19 cellular contexts compared by ENCODE assay signal in the genomic region with DNA sequence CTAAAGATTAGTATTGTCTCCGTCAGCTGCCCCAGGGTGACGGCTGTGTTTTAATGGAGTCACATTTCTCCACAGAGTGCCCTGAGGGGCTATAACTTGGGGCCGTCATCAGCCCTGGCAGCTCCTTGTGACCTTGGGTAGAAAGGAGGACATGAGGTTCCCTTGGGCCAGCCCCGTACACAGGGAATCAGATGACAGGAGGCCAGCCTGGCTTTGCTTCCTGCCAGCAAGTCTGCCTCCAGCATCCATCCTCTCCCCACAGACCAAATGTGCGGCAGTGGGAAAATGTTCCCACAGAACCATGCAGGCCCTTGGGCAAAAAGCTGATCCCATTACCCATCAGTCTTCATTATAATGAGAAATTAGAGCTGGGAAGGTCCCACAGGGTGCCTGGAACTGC.
DNase-seq lines count a peak whose midpoint lies in the region; ATAC-seq, FAIRE-seq and TF ChIP-seq lines count a peak whose summit lies in the region.
"Had no signal": no experiment of that assay in that cellular context is flagged by ENCODE, and none has a peak within 500 bp of the region (broad histone marks: within the 10 kb centered on the region; RNA-seq: fewer than 3 reads in every experiment).

No MANE protein-coding gene starts in this region.

- no peak overlapping the region for H3K4me3 ChIP-seq in BE2C (ENCODE audit: low read depth, low read length)
- no peak overlapping the region for H3K4me3 ChIP-seq in pancreas
- H3K4me3 ChIP-seq in left ventricle myocardium inferior, result no peak overlapping the region
- H3K4me3 ChIP-seq: BLaER1 treated with 17β-estradiol and CSF1 and Interleukin-3, amounts not matched to agents 10 nM and 100 nM; GM23248; K562 had no signal

- no peak overlapping the region for H3K4me2 ChIP-seq in H9 (ENCODE audit: insufficient read depth, insufficient read length, low read length)
- H3K4me2 ChIP-seq: BLaER1 treated with 17β-estradiol and CSF1 and Interleukin-3, amounts not matched to agents 10 nM and 100 nM had no signal

- H3K4me1 ChIP-seq in BE2C (peaks cover 3% of the 10 kb centered on the region), H9 (ENCODE audit: insufficient read depth, low read length) (no peaks in the 10 kb centered on the region), pancreas (no peaks in the 10 kb centered on the region), left ventricle myocardium inferior (no peaks in the 10 kb centered on the region)
- H3K4me1 ChIP-seq: BLaER1 treated with 17β-estradiol and CSF1 and Interleukin-3, amounts not matched to agents 10 nM and 100 nM had no signal

- H3K4ac ChIP-seq in H9 (ENCODE audit: low read depth, low read length), result no peak overlapping the region

- no peaks in the 10 kb centered on the region for H3K23me2 ChIP-seq in H9 (ENCODE audit: insufficient read length, low read depth, low read length, poor library complexity, severe bottlenecking)

- H3K4me1 Mint-ChIP-seq in H9, result no peaks in the 10 kb centered on the region; a peak in 1 of 4 replicates

- no peak overlapping the region for H3K18ac ChIP-seq in H9 (ENCODE audit: insufficient read length, low read depth, low read length)

- H2AK5ac ChIP-seq in H9 (ENCODE audit: insufficient read length, low read length), result no peak overlapping the region

- H2BK5ac ChIP-seq in H9 (ENCODE audit: insufficient read length, low read length), result no peak overlapping the region

- H3K36me3 ChIP-seq in BE2C, result no peaks in the 10 kb centered on the region
- H3K36me3 ChIP-seq in pancreas, result no peaks in the 10 kb centered on the region
- H3K36me3 ChIP-seq in left ventricle myocardium inferior, result no peaks in the 10 kb centered on the region
- H3K36me3 ChIP-seq: BLaER1 treated with 17β-estradiol and CSF1 and Interleukin-3, amounts not matched to agents 10 nM and 100 nM had no signal

- H4K91ac ChIP-seq in H9 (ENCODE audit: insufficient read length, low read depth, low read length), result no peak overlapping the region

- H3K27me3 ChIP-seq in BE2C (no peaks in the 10 kb centered on the region), H9 (ENCODE audit: insufficient read depth, low read length) (no peaks in the 10 kb centered on the region), pancreas (no peaks in the 10 kb centered on the region), left ventricle myocardium inferior (ENCODE audit: low read depth) (peaks cover 19% of the 10 kb centered on the region)
- H3K27me3 ChIP-seq: BLaER1 treated with 17β-estradiol and CSF1 and Interleukin-3, amounts not matched to agents 10 nM and 100 nM had no signal

- in situ Hi-C loops in SK-MEL-5 (cut with HindIII; ENCODE audit: low pct_unique_long_range_greater_than_20kb, low sequenced_read_pairs), result no loop called here

- no peak overlapping the region for H3K9ac ChIP-seq in H9 (ENCODE audit: extremely low read depth, insufficient read length, low read length)
- H3K9ac ChIP-seq: BLaER1 treated with 17β-estradiol and CSF1 and Interleukin-3, amounts not matched to agents 10 nM and 100 nM; GM23248 had no signal

- TF ChIP-seq CTCF in BE2C (IDR thresholded peaks at IDR 0.05; ENCODE audit: low read depth, low read length), result no peak
- TF ChIP-seq CTCF in H9 (conservative IDR thresholded peaks at IDR 0.05), result no peak
- no peak for TF ChIP-seq CTCF in pancreas (IDR thresholded peaks at IDR 0.05)
- TF ChIP-seq CTCF in left ventricle myocardium inferior (IDR thresholded peaks at IDR 0.05; ENCODE audit: borderline replicate concordance), result no peak

- no peak overlapping the region for H3K56ac ChIP-seq in H9 (ENCODE audit: insufficient read length, low read depth, low read length)

- no peaks in the 10 kb centered on the region; the same call in none of the 2 replicates for H3K27me3 Mint-ChIP-seq in H9 (ENCODE audit: low read depth)

- H3K9me3 Mint-ChIP-seq in H9, result no peaks in the 10 kb centered on the region
- H3K9me3 Mint-ChIP-seq: CD8-positive, alpha-beta T cell had no signal

- H3K27ac ChIP-seq in H9 (ENCODE audit: insufficient read length, low read depth, low read length) (no peak overlapping the region), pancreas (no peak overlapping the region), left ventricle myocardium inferior (replicated peaks) (no peak overlapping the region)
- H3K27ac ChIP-seq: BLaER1 treated with 17β-estradiol and CSF1 and Interleukin-3, amounts not matched to agents 10 nM and 100 nM; GM23248 had no signal

- H3K23ac ChIP-seq in H9 (ENCODE audit: insufficient read length, low read depth, low read length), result no peak overlapping the region

- no CpG with 5 or more reads among the region's 5 CpGs for WGBS in H9 (ENCODE audit: extremely low coverage, insufficient read length, low lambda C conversion rate)
- 76% methylated on average over 5 of the region's 5 CpGs for WGBS in pancreas, 2 donors

- no peak overlapping the region for H2BK15ac ChIP-seq in H9 (ENCODE audit: low read depth, low read length)

- peak overlapping the region; percentile 49; the same call in 1 of the 2 replicates for H3K14ac ChIP-seq in H9 (ENCODE audit: insufficient read depth, low read length)

- no peak overlapping the region for H2BK120ac ChIP-seq in H9 (ENCODE audit: low read depth, low read length, poor library complexity, severe bottlenecking)

- FAIRE-seq in pancreas (lab: Jason Lieb, UNC), result no peak
- FAIRE-seq: GM19239, HTR-8/SVneo, K562 had no signal

- H3T11ph ChIP-seq in H9 (ENCODE audit: low read length), result no peak overlapping the region

- H4K20me1 ChIP-seq in H9 (ENCODE audit: control insufficient read depth, insufficient read depth, insufficient read length), result no peaks in the 10 kb centered on the region
- H4K20me1 ChIP-seq: BLaER1 treated with 17β-estradiol and CSF1 and Interleukin-3, amounts not matched to agents 10 nM and 100 nM had no signal

- no peaks in the 10 kb centered on the region for H3K79me1 ChIP-seq in H9 (ENCODE audit: insufficient read depth, low read depth, low read length, poor library complexity, severe bottlenecking)

- no peak overlapping the region for H3K27ac Mint-ChIP-seq in H9
- H3K27ac Mint-ChIP-seq: CD8-positive, alpha-beta T cell had no signal

- H2BK12ac ChIP-seq in H9 (ENCODE audit: insufficient read length, low read depth, low read length), result no peak overlapping the region

- H3K36me3 Mint-ChIP-seq in H9 (ENCODE audit: insufficient read depth in 1 of 3, low read depth in 3 of 3), result no peaks in the 10 kb centered on the region
- H3K36me3 Mint-ChIP-seq: CD8-positive, alpha-beta T cell had no signal

- no peaks in the 10 kb centered on the region for H3K79me2 ChIP-seq in H9 (ENCODE audit: insufficient read depth, low read length)

- DNase-seq in BE2C (peak; percentile 52), H9 (no peak), SK-MEL-5 (ENCODE audit: low read depth, low spot score) (peak; percentile 36), left kidney (ENCODE audit: low read depth, low spot score) (peak; percentile 20), DMS 273 (lab: John Stamatoyannopoulos, UW; ENCODE audit: unreplicated experiment) (no peak), pancreas (no peak), left ventricle myocardium inferior (no peak)
- DNase-seq: 8988T; CD8-positive, alpha-beta T cell; COR-L47; GF-D8; GM23248; HCEC 1CT; IMR-90 had no signal

- no peak overlapping the region for H3K4me3 Mint-ChIP-seq in H9
- H3K4me3 Mint-ChIP-seq: CD8-positive, alpha-beta T cell had no signal

- H4K8ac ChIP-seq in H9 (replicated peaks; ENCODE audit: insufficient read length, low read depth, low read length), result no peak overlapping the region

- no peak overlapping the region for H2BK20ac ChIP-seq in H9 (ENCODE audit: low read depth, low read length, poor library complexity, severe bottlenecking)

- intact Hi-C loops in pancreas (cut with DNase I), result no loop called here
- intact Hi-C loops in left ventricle myocardium inferior (cut with micrococcal nuclease), result no loop called here

- no peak overlapping the region for H2AFZ ChIP-seq in H9 (ENCODE audit: low read length)
- H2AFZ ChIP-seq: GM23248 had no signal

- ATAC-seq in GM18909 (IDR thresholded peaks at IDR 0.05; ENCODE audit: poor library complexity, unreplicated experiment) (no peak), pancreas (no peak)
- ATAC-seq: CD8-positive, alpha-beta T cell; K562 had no signal

- H3K9me3 ChIP-seq in BE2C, result no peaks in the 10 kb centered on the region
- no peaks in the 10 kb centered on the region for H3K9me3 ChIP-seq in H9 (ENCODE audit: control insufficient read depth, low read depth, low read length)
- H3K9me3 ChIP-seq in pancreas, result no peaks in the 10 kb centered on the region
- H3K9me3 ChIP-seq in left ventricle myocardium inferior (replicated peaks), result no peaks in the 10 kb centered on the region
- H3K9me3 ChIP-seq: BLaER1 treated with 17β-estradiol and CSF1 and Interleukin-3, amounts not matched to agents 10 nM and 100 nM had no signal

- H4K5ac ChIP-seq in H9 (ENCODE audit: insufficient read length, low read depth, low read length), result no peak overlapping the region

Comparison
In these comparisons a context has a peak if more than half of its experiments do, and no peak if none do; other contexts are left out.
1. DNase-seq: peak in BE2C (single experiment), SK-MEL-5 (single experiment) and left kidney (single experiment); none in H9 (single experiment), DMS 273 (single experiment), pancreas (0 of 6) and left ventricle myocardium inferior (single experiment).